In genomic region chr21:32415999-32416398, GRCh38 we compare ENCODE assay signal across 2 cellular contexts.
TF ChIP-seq lines count a peak whose summit lies in the region.

No MANE protein-coding gene starts in this region.

TF ChIP-seq in SK-N-SH, 30 proteins besides CTCF, POLR2A, EP300 and RAD21:
- TF ChIP-seq NFIC (IDR thresholded peaks at IDR 0.05; ENCODE audit: borderline replicate concordance): no peak
- no peak for TF ChIP-seq NRF1 (IDR thresholded peaks at IDR 0.05; ENCODE audit: low read depth, low read length)
- TF ChIP-seq FOSL2 (IDR thresholded peaks at IDR 0.05; ENCODE audit: borderline replicate concordance, low read depth): no peak
- TF ChIP-seq IRF3 (IDR thresholded peaks at IDR 0.05; ENCODE audit: low read depth, low read length): no peak
TF ChIP-seq in SK-N-SH: peak in this region for 0.

TF ChIP-seq in SK-N-SH treated with all-trans-retinoic acid at 6 μM for 48 hours, 23 proteins besides CTCF, POLR2A, EP300 and RAD21:
- TF ChIP-seq CSDC2 (CRISPR knock-in tag; IDR thresholded peaks at IDR 0.05) (no peak), ZFP30 (CRISPR knock-in tag; IDR thresholded peaks at IDR 0.05) (no peak), CSRNP3 (CRISPR knock-in tag; IDR thresholded peaks at IDR 0.05) (no peak), ZC3H10 (CRISPR knock-in tag; IDR thresholded peaks at IDR 0.05) (no peak), RARB (CRISPR knock-in tag; IDR thresholded peaks at IDR 0.05) (no peak), ZNF565 (CRISPR knock-in tag; conservative IDR thresholded peaks at IDR 0.05; ENCODE audit: low read depth) (no peak), BACH2 (CRISPR knock-in tag; IDR thresholded peaks at IDR 0.05; ENCODE audit: borderline replicate concordance) (no peak), PATZ1 (CRISPR knock-in tag; IDR thresholded peaks at IDR 0.05; ENCODE audit: borderline replicate concordance) (no peak), ZNF8 (CRISPR knock-in tag; IDR thresholded peaks at IDR 0.05) (no peak), ISL1 (CRISPR knock-in tag; IDR thresholded peaks at IDR 0.05) (no peak), ZFP3 (CRISPR knock-in tag; IDR thresholded peaks at IDR 0.05) (no peak), PPARA (CRISPR knock-in tag; IDR thresholded peaks at IDR 0.05; ENCODE audit: borderline replicate concordance) (no peak), GLIS3 (CRISPR knock-in tag; IDR thresholded peaks at IDR 0.05) (no peak), SNAI2 (CRISPR knock-in tag; IDR thresholded peaks at IDR 0.05) (no peak), ESRRG (CRISPR knock-in tag; IDR thresholded peaks at IDR 0.05) (no peak), TOX (CRISPR knock-in tag; IDR thresholded peaks at IDR 0.05; ENCODE audit: borderline replicate concordance) (no peak), TSHZ2 (CRISPR knock-in tag; IDR thresholded peaks at IDR 0.05) (no peak), OSR1 (CRISPR knock-in tag; IDR thresholded peaks at IDR 0.05) (no peak)
